In the genomic region with DNA sequence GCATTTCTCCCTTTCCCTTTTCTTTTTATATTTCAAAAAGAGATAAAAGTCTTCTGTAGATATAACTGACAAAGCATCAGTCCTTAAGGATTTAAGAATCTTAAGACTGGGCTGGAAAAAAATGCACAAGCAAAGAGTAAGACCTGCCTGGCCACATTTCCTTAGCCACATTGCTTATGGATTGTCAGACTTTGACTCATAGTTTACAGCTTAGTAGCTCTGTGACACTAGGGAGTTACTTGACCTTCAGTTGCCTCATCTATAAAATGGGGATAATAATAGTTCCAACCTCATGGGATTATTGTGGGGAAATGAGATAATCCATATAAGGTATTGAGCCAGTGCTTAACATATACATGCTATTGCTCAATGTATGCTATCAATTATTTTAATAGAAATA, we compare ENCODE assay signal across 15 cellular contexts.
DNase-seq lines count a peak whose midpoint lies in the region; ATAC-seq, FAIRE-seq and TF ChIP-seq lines count a peak whose summit lies in the region.
"Had no signal": no experiment of that assay in that cellular context is flagged by ENCODE, and none has a peak within 500 bp of the region (broad histone marks: within the 10 kb centered on the region; RNA-seq: fewer than 3 reads in every experiment).

No MANE protein-coding gene starts in this region.

- TF ChIP-seq CTCF in ascending aorta (IDR thresholded peaks at IDR 0.05) (no peak), spleen (IDR thresholded peaks at IDR 0.05 in 8 of 11, conservative IDR thresholded peaks at IDR 0.05 in 3 of 11) (no peak)

- H3K4me1 ChIP-seq in ascending aorta, result peaks cover 19 to 34% of the 10 kb centered on the region in 2 donors
- peaks cover 0 to 9% (median 0%) of the 10 kb centered on the region in 6 donors for H3K4me1 ChIP-seq in spleen
- H3K4me1 ChIP-seq: BE2C had no signal

- H3K4me3 ChIP-seq in ascending aorta (no peak overlapping the region), spleen (no peak overlapping the region)

- FAIRE-seq in islet of Langerhans (lab: Jason Lieb, UNC), result peak; percentile 9

- H3K36me3 ChIP-seq in ascending aorta, result no peaks in the 10 kb centered on the region
- no peaks in the 10 kb centered on the region for H3K36me3 ChIP-seq in spleen
- H3K36me3 ChIP-seq: BE2C had no signal

- peaks cover 0 to 5% of the 10 kb centered on the region in 2 donors for H3K9me3 Mint-ChIP-seq in stimulated activated naive CD8-positive, alpha-beta T cell treated with anti-CD3 and anti-CD28 coated beads, Interleukin-15, amount 100 ng/mL, for 72 hours
- H3K9me3 Mint-ChIP-seq: stimulated activated effector memory CD8-positive, alpha-beta T cell treated with anti-CD3 and anti-CD28 coated beads, Interleukin-12 subunit alpha, Interleukin-12 subunit beta, amount 100 ng/mL, for 72 hours had no signal

- no peaks in the 10 kb centered on the region for H3K27me3 Mint-ChIP-seq in stimulated activated naive CD8-positive, alpha-beta T cell treated with anti-CD3 and anti-CD28 coated beads, Interleukin-15, amount 100 ng/mL, for 72 hours
- H3K27me3 Mint-ChIP-seq: activated CD4-positive, alpha-beta T cell treated with anti-CD3 and anti-CD28 coated beads, Interleukin-2, amount 10 ng/mL, durations not matched to agents 7 days and 5 days had no signal

- TF ChIP-seq POLR2A in spleen (IDR thresholded peaks at IDR 0.05), result no peak

- H3K4me3 Mint-ChIP-seq in stimulated activated naive CD8-positive, alpha-beta T cell treated with anti-CD3 and anti-CD28 coated beads, Interleukin-15, amount 100 ng/mL, for 72 hours, result no peak overlapping the region
- H3K4me3 Mint-ChIP-seq: activated CD4-positive, alpha-beta T cell treated with anti-CD3 and anti-CD28 coated beads, Interleukin-2, amount 10 ng/mL, durations not matched to agents 7 days and 5 days; neural crest cell; stimulated activated effector memory CD8-positive, alpha-beta T cell treated with anti-CD3 and anti-CD28 coated beads, Interleukin-12 subunit alpha, Interleukin-12 subunit beta, amount 100 ng/mL, for 72 hours had no signal

- H3K27me3 ChIP-seq in ascending aorta (no peaks in the 10 kb centered on the region), spleen (replicated peaks in 1 of 7) (no peaks in the 10 kb centered on the region)

- H3K4me1 Mint-ChIP-seq in stimulated activated naive CD8-positive, alpha-beta T cell treated with anti-CD3 and anti-CD28 coated beads, Interleukin-15, amount 100 ng/mL, for 72 hours, result peaks cover 38% of the 10 kb centered on the region
- H3K4me1 Mint-ChIP-seq: neural crest cell had no signal

- H3K27ac ChIP-seq in ascending aorta (peak overlapping the region; percentile 78 to 95), spleen (no peak overlapping the region)

- intact Hi-C loops in ascending aorta (cut with DNase I), result loop anchor here (2.0 kb wide), 1 partner anchor 15 kb away; no protein-coding TSS in a partner anchor
- intact Hi-C loops in spleen (cut with DNase I; ENCODE audit: low total_unique reads), result no loop called here

- no peak for DNase-seq in stimulated activated naive CD8-positive, alpha-beta T cell treated with anti-CD3 and anti-CD28 coated beads, Interleukin-15, Interleukin-2, amounts not matched to agents 100 U/mL and 50 U/mL, for 24 hours
- DNase-seq in stimulated activated naive CD8-positive, alpha-beta T cell treated with anti-CD3 and anti-CD28 coated beads, Interleukin-15, amount 100 ng/mL, for 72 hours, result no peak
- no peak for DNase-seq in ascending aorta (ENCODE audit: low spot score in 2 of 2)
- no peak for DNase-seq in epidermal melanocyte (ENCODE audit: insufficient read length, low spot score)
- no peak for DNase-seq in NCI-H2171 (lab: John Stamatoyannopoulos, UW)
- DNase-seq in spleen, result no peak
- DNase-seq: activated CD4-positive, alpha-beta T cell treated with anti-CD3 and anti-CD28 coated beads, Interleukin-2, amount 10 ng/mL, durations not matched to agents 7 days and 5 days; activated gamma-delta T cell; BE2C; Karpas-422; NCI-H446 treated with DMSO at 0.1 percent for 48 hours had no signal

- ATAC-seq in stimulated activated naive CD8-positive, alpha-beta T cell treated with anti-CD3 and anti-CD28 coated beads, Interleukin-15, Interleukin-2, amounts not matched to agents 100 U/mL and 50 U/mL, for 24 hours, result peak; percentile 26
- no peak for ATAC-seq in stimulated activated naive CD8-positive, alpha-beta T cell treated with anti-CD3 and anti-CD28 coated beads, Interleukin-15, amount 100 ng/mL, for 72 hours
- ATAC-seq in SK-N-SH treated with all-trans-retinoic acid at 6 μM for 48 hours, result no peak
- ATAC-seq: stimulated activated effector memory CD8-positive, alpha-beta T cell treated with anti-CD3 and anti-CD28 coated beads, Interleukin-12 subunit alpha, Interleukin-12 subunit beta, amount 100 ng/mL, for 72 hours had no signal

- H3K9me3 ChIP-seq in ascending aorta, result no peaks in the 10 kb centered on the region
- H3K9me3 ChIP-seq in spleen, result peaks cover 0 to 4% (median under 1%) of the 10 kb centered on the region in 8 donors
- H3K9me3 ChIP-seq: BE2C had no signal

- H3K27ac Mint-ChIP-seq in stimulated activated naive CD8-positive, alpha-beta T cell treated with anti-CD3 and anti-CD28 coated beads, Interleukin-15, amount 100 ng/mL, for 72 hours, result no peak overlapping the region
- H3K27ac Mint-ChIP-seq: activated CD4-positive, alpha-beta T cell treated with anti-CD3 and anti-CD28 coated beads, Interleukin-2, amount 10 ng/mL, durations not matched to agents 7 days and 5 days had no signal

TF ChIP-seq in SK-N-SH treated with all-trans-retinoic acid at 6 μM for 48 hours, 23 proteins besides CTCF, POLR2A, EP300 and RAD21 (continues in another document):
- TF ChIP-seq GLIS3 (CRISPR knock-in tag; IDR thresholded peaks at IDR 0.05), result no peak
- TF ChIP-seq ZNF565 (CRISPR knock-in tag; conservative IDR thresholded peaks at IDR 0.05; ENCODE audit: low read depth), result no peak
- TF ChIP-seq, protein P1, sequence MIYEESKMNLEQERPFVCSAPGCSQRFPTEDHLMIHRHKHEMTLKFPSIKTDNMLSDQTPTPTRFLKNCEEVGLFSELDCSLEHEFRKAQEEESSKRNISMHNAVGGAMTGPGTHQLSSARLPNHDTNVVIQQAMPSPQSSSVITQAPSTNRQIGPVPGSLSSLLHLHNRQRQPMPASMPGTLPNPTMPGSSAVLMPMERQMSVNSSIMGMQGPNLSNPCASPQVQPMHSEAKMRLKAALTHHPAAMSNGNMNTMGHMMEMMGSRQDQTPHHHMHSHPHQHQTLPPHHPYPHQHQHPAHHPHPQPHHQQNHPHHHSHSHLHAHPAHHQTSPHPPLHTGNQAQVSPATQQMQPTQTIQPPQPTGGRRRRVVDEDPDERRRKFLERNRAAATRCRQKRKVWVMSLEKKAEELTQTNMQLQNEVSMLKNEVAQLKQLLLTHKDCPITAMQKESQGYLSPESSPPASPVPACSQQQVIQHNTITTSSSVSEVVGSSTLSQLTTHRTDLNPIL (CRISPR knock-in tag; IDR thresholded peaks at IDR 0.05; ENCODE audit: low read depth), result no peak
- TF ChIP-seq CSRNP3 (CRISPR knock-in tag; IDR thresholded peaks at IDR 0.05), result no peak
- TF ChIP-seq ZFP3 (CRISPR knock-in tag; IDR thresholded peaks at IDR 0.05), result no peak
- TF ChIP-seq PPARA (CRISPR knock-in tag; IDR thresholded peaks at IDR 0.05; ENCODE audit: borderline replicate concordance), result no peak
- no peak for TF ChIP-seq ISL1 (CRISPR knock-in tag; IDR thresholded peaks at IDR 0.05)
- no peak for TF ChIP-seq TSHZ2 (CRISPR knock-in tag; IDR thresholded peaks at IDR 0.05)
- TF ChIP-seq ZFP30 (CRISPR knock-in tag; IDR thresholded peaks at IDR 0.05), result no peak
- TF ChIP-seq TOX (CRISPR knock-in tag; IDR thresholded peaks at IDR 0.05; ENCODE audit: borderline replicate concordance), result no peak
- no peak for TF ChIP-seq ZNF8 (CRISPR knock-in tag; IDR thresholded peaks at IDR 0.05)

Comparison
In these comparisons a context has a peak if more than half of its experiments do, and no peak if none do; other contexts are left out.
1. H3K27ac ChIP-seq: peak in ascending aorta (2 of 2); none in spleen (0 of 8).